In genomic region chr11:64202992-64203391, GRCh38 we compare ENCODE assay signal across 1 cellular context.
TF ChIP-seq lines count a peak whose summit lies in the region.

No MANE protein-coding gene starts in this region.

TF ChIP-seq in GM23338, 12 proteins besides CTCF, POLR2A, EP300 and RAD21 (continued from another document):
- TF ChIP-seq REST (IDR thresholded peaks at IDR 0.05; ENCODE audit: unreplicated experiment), result no peak
- TF ChIP-seq ZNF331 (CRISPR knock-in tag; IDR thresholded peaks at IDR 0.05; ENCODE audit: low read depth), result no peak
- no peak for TF ChIP-seq ZNF462 (CRISPR knock-in tag; IDR thresholded peaks at IDR 0.05)
- TF ChIP-seq EZH2 (IDR thresholded peaks at IDR 0.05; ENCODE audit: low read depth, unreplicated experiment), result no peak
- TF ChIP-seq STAT1 (IDR thresholded peaks at IDR 0.05; ENCODE audit: unreplicated experiment), result no peak
- no peak for TF ChIP-seq EZH2phosphoT487 (IDR thresholded peaks at IDR 0.05; ENCODE audit: unreplicated experiment)
TF ChIP-seq in GM23338: peak in this region for 0.
